8 cellular contexts compared by ENCODE assay signal in genomic region chr3:197555281-197556261, GRCh38. TPM values are rescaled to one million over a fixed set of nuclear protein-coding genes. Genes with fewer than 3 reads are reported as not detected.
DNase-seq lines count a peak whose midpoint lies in the region; ATAC-seq and TF ChIP-seq lines count a peak whose summit lies in the region.

BDH1 (minus strand) TSS chr3:197555968; CDS start chr3:197546443, 9,525 bp downstream.

- POLR2A ChIA-PET in CD4-positive, alpha-beta memory T cell (lab: Charles Lee; ENCODE audit: partially characterized antibody) = interaction anchor here (0.8 to 1.0 kb wide), 4 partner anchors 10 to 235 kb away, joined by 3 to 5 read pairs (median 3); partner anchors contain the start of gene LRCH3

- peak within 1 kb of the TSS; percentile 62 for H3K9ac ChIP-seq in HUES64 (ENCODE audit: low read depth, low read length)

- H3K9me3 Mint-ChIP-seq in CD4-positive, alpha-beta memory T cell = no peaks in the 10 kb centered on the region
- H3K9me3 Mint-ChIP-seq in activated naive CD4-positive, alpha-beta T cell treated with anti-CD3 and anti-CD28 coated beads, Interleukin-2, amount 50 U/mL, for 24 hours = no peaks in the 10 kb centered on the region

- H3K27me3 ChIP-seq in CD4-positive, alpha-beta memory T cell (ENCODE audit: insufficient read depth, low read length) = no peaks in the 10 kb centered on the region
- peaks cover 21% of the 10 kb centered on the region; the same call in 1 of the 2 replicates for H3K27me3 ChIP-seq in HUES64 (ENCODE audit: insufficient read depth, low read length)

- no peaks in the 10 kb centered on the region for H3K9me3 ChIP-seq in CD4-positive, alpha-beta memory T cell (ENCODE audit: control insufficient read depth in 1 of 2, low read length in 2 of 2)
- H3K9me3 ChIP-seq in HUES64 (ENCODE audit: insufficient read depth, low read depth, low read length) = no peaks in the 10 kb centered on the region

- peaks cover 9 to 19% (median 15%) of the 10 kb centered on the region in 4 donors for H3K4me1 Mint-ChIP-seq in CD4-positive, alpha-beta memory T cell
- H3K4me1 Mint-ChIP-seq in activated naive CD4-positive, alpha-beta T cell treated with anti-CD3 and anti-CD28 coated beads, Interleukin-2, amount 50 U/mL, for 24 hours = peaks cover 29% of the 10 kb centered on the region

- H3K36me3 ChIP-seq in CD4-positive, alpha-beta memory T cell (ENCODE audit: insufficient read depth, low read length) = no peaks in the 10 kb centered on the region
- H3K36me3 ChIP-seq in HUES64 (ENCODE audit: insufficient read depth, low read length) = no peaks in the 10 kb centered on the region

- TF ChIP-seq CTCF in retinal pigment epithelial cell (conservative IDR thresholded peaks at IDR 0.05; ENCODE audit: low read depth, low read length) = no peak

- peak within 1 kb of the TSS; percentile 74 for H3K27ac ChIP-seq in CD4-positive, alpha-beta memory T cell (ENCODE audit: low read depth, low read length)
- H3K27ac ChIP-seq in HUES64 (ENCODE audit: low read depth, low read length) = peak within 1 kb of the TSS; percentile 61; the same call in 1 of the 2 replicates

- peaks cover 14% of the 10 kb centered on the region for H3K4me1 ChIP-seq in CD4-positive, alpha-beta memory T cell (ENCODE audit: insufficient read depth, low read length)
- H3K4me1 ChIP-seq in HUES64 (ENCODE audit: insufficient read depth, low read length) = peaks cover 12% of the 10 kb centered on the region

- H3K4me3 ChIP-seq in CD4-positive, alpha-beta memory T cell (ENCODE audit: low read length in 2 of 2) = peak within 1 kb of the TSS; percentile 71 to 84
- H3K4me3 ChIP-seq in HUES64 (ENCODE audit: low read length) = peak within 1 kb of the TSS; percentile 65
- peak within 1 kb of the TSS; percentile 82 for H3K4me3 ChIP-seq in retinal pigment epithelial cell (ENCODE audit: low read length)

- CTCF ChIA-PET in CD4-positive, alpha-beta memory T cell (lab: Charles Lee; ENCODE audit: partially characterized antibody) = no interaction called here

- peaks cover 0 to 12% of the 10 kb centered on the region in 2 donors for H3K36me3 Mint-ChIP-seq in CD4-positive, alpha-beta memory T cell
- H3K36me3 Mint-ChIP-seq in activated naive CD4-positive, alpha-beta T cell treated with anti-CD3 and anti-CD28 coated beads, Interleukin-2, amount 50 U/mL, for 24 hours = no peaks in the 10 kb centered on the region

- ATAC-seq in GM19455 (IDR thresholded peaks at IDR 0.05; ENCODE audit: unreplicated experiment) = peak; percentile 33
- peak; percentile 21 to 49 for ATAC-seq in left cardiac atrium
- no peak for ATAC-seq in HG03139 (IDR thresholded peaks at IDR 0.05; ENCODE audit: unreplicated experiment)

- H3K4me3 Mint-ChIP-seq in CD4-positive, alpha-beta memory T cell = peak within 1 kb of the TSS; percentile 90 to 95 (median 93)
- peak within 1 kb of the TSS; percentile 92 for H3K4me3 Mint-ChIP-seq in activated naive CD4-positive, alpha-beta T cell treated with anti-CD3 and anti-CD28 coated beads, Interleukin-2, amount 50 U/mL, for 24 hours

- DNase-seq in CD4-positive, alpha-beta memory T cell = peak; percentile 41 to 56 (median 49)
- DNase-seq in SK-N-DZ (ENCODE audit: low spot score) (peak; percentile 77), left cardiac atrium (peak; percentile 34), retinal pigment epithelial cell (ENCODE audit: low read depth) (no peak)

- WGBS in HUES64 = 1% methylated on average over 96 of the region's 96 CpGs

- intact Hi-C loops in CD4-positive, alpha-beta memory T cell (cut with micrococcal nuclease) = loop anchor here (1.0 to 10.0 kb wide), 3 partner anchors 181 to 399 kb away; partner anchors contain the start of genes RPL35A and RUBCN
- intact Hi-C loops in left cardiac atrium (cut with DNase I) = no loop called here

- H3K27ac Mint-ChIP-seq in CD4-positive, alpha-beta memory T cell = peak within 1 kb of the TSS; percentile 75 to 95 (median 89)
- H3K27ac Mint-ChIP-seq in activated naive CD4-positive, alpha-beta T cell treated with anti-CD3 and anti-CD28 coated beads, Interleukin-2, amount 50 U/mL, for 24 hours = peak within 1 kb of the TSS; percentile 95

- peaks cover 4 to 7% of the 10 kb centered on the region in 2 donors for H3K27me3 Mint-ChIP-seq in CD4-positive, alpha-beta memory T cell
- no peaks in the 10 kb centered on the region for H3K27me3 Mint-ChIP-seq in activated naive CD4-positive, alpha-beta T cell treated with anti-CD3 and anti-CD28 coated beads, Interleukin-2, amount 50 U/mL, for 24 hours

RNA-seq across cellular contexts. Expression of gene BDH1, which starts in this region (rescaled TPM):
- 10 to 100 TPM; 60.9 to 61.1 TPM for total RNA-seq in CD4-positive, alpha-beta memory T cell
- 10 to 100 TPM; 22.3 to 25.2 TPM for polyA plus RNA-seq in CD4-positive, alpha-beta memory T cell
- polyA plus RNA-seq in HUES64 (2013, experiment 1 of 2) = 15.7 TPM
- 16.7 TPM for polyA plus RNA-seq in HUES64 (2013, experiment 2 of 2)
- 36.4 and 40.1 TPM in 2 replicates for polyA plus RNA-seq in SK-N-DZ (2014; cell fraction: cytosol; rRNA removed)
- 57.0 and 76.4 TPM in 2 replicates for polyA plus RNA-seq in SK-N-DZ (2014; cell fraction: nucleus; rRNA removed)
- total RNA-seq in left cardiac atrium = 10 to 100 TPM; 29.9 to 31.4 TPM
